Comparison of ENCODE assay signal across 8 cellular contexts in the genomic region with DNA sequence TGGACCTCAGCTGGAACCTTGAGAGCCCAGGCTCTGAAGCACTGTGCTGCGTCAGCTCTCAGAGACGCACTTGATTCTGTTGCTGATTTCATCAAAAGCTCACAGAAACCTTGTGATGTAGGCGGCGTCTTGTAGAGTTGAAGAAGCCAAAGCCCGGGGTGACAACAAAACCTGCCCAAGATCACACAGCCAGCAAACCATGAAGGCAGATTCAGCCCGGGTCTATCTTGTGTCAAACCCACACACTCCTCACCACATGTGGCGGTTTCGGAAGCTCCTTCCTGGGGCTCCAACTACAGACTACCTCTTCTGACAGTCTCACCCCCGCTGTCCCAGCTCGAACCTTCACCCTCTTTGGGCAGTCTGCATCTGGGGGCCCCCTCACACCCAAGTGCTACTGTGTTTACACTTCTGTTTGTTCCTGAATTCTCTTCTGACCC. TPM values are rescaled to one million over a fixed set of nuclear protein-coding genes. Genes with fewer than 3 reads are reported as not detected.
A peak's percentile ranks its signal among the peaks of the same experiment; 100 is the strongest.
DNase-seq lines count a peak whose midpoint lies in the region; ATAC-seq, FAIRE-seq and TF ChIP-seq lines count a peak whose summit lies in the region.

No MANE protein-coding gene starts in this region.

- no peak for FAIRE-seq in H54 (lab: Jason Lieb, UNC)

- H3K27me3 ChIP-seq in testis, result no peaks in the 10 kb centered on the region

- peak overlapping the region in 11 of 21 experiments; percentile 8 to 80 (median 43) for H3K27ac ChIP-seq in skin epidermis
- H3K27ac ChIP-seq in testis, result no peak overlapping the region

- H3K36me3 ChIP-seq in testis (ENCODE audit: low read depth, missing control alignments), result no peaks in the 10 kb centered on the region

- TF ChIP-seq POLR2A in testis (IDR thresholded peaks at IDR 0.05) (no peak), H54 (IDR thresholded peaks at IDR 0.05; ENCODE audit: low read depth, low read length) (no peak)

- no peak for TF ChIP-seq CTCF in testis (IDR thresholded peaks at IDR 0.05)

- ATAC-seq in GM19452 (IDR thresholded peaks at IDR 0.05; ENCODE audit: unreplicated experiment) (peak; percentile 47), HG03469 (IDR thresholded peaks at IDR 0.05; ENCODE audit: unreplicated experiment) (peak; percentile 25)

- H3K4me3 ChIP-seq in skin epidermis, result no peak overlapping the region
- H3K4me3 ChIP-seq in testis, result no peak overlapping the region

- intact Hi-C loops in testis (cut with DNase I; ENCODE audit: low total_unique reads), result no loop called here

- H3K4me1 ChIP-seq in testis, result no peaks in the 10 kb centered on the region

- H3K9me3 ChIP-seq in testis, result no peaks in the 10 kb centered on the region

- 86 to 89% methylated on average over 10 of the region's 10 CpGs for WGBS in testis, 2 donors

- DNase-seq in activated T-cell treated with anti-CD3 and anti-CD28 coated beads for 48 hours (ENCODE audit: low read depth) (peak; percentile 68), testis (no peak), NCI-H2171 (lab: John Stamatoyannopoulos, UW) (no peak), nucleus accumbens (lab: John Stamatoyannopoulos, UW) (no peak), H54 (ENCODE audit: insufficient read length, low spot score) (no peak)

RNA-seq across cellular contexts. Expression of gene TENT5C, which starts 50.4 kb away (rescaled TPM):
- 10 to 100 TPM; 38.4 to 67.3 TPM for total RNA-seq in testis
- polyA plus RNA-seq in testis (ENCODE audit: insufficient read depth, low read depth, low replicate concordance), result 72.4 TPM

Comparison
In these comparisons a context has a peak if more than half of its experiments do, and no peak if none do; other contexts are left out.
1. H3K27ac ChIP-seq: peak in skin epidermis (11 of 21); none in testis (0 of 2).